In genomic region chr1:159009287-159009686, GRCh38 we compare ENCODE assay signal across 9 cellular contexts.
DNase-seq lines count a peak whose midpoint lies in the region; ATAC-seq and TF ChIP-seq lines count a peak whose summit lies in the region.
"Had no signal": no experiment of that assay in that cellular context is flagged by ENCODE, and none has a peak within 500 bp of the region (broad histone marks: within the 10 kb centered on the region; RNA-seq: fewer than 3 reads in every experiment).

No MANE protein-coding gene starts in this region.

- no peaks in the 10 kb centered on the region for H3K9me3 Mint-ChIP-seq in stimulated activated effector memory CD8-positive, alpha-beta T cell treated with anti-CD3 and anti-CD28 coated beads, Interleukin-12 subunit alpha, Interleukin-12 subunit beta, amount 100 ng/mL, for 72 hours

- H3K4me2 ChIP-seq in SU-DHL-6 (ENCODE audit: low read depth, low read length, poor library complexity, severe bottlenecking), result peak overlapping the region; percentile 97

- TF ChIP-seq CTCF in SU-DHL-6 (IDR thresholded peaks at IDR 0.05; ENCODE audit: insufficient read depth, low read length, poor library complexity, severe bottlenecking), result no peak
- TF ChIP-seq CTCF in fibroblast of pulmonary artery (IDR thresholded peaks at IDR 0.05; ENCODE audit: low read length, missing control alignments), result no peak

- H3K79me2 ChIP-seq in SU-DHL-6 (ENCODE audit: insufficient read depth, low read length), result peaks cover 48% of the 10 kb centered on the region

- H3K27ac ChIP-seq in SU-DHL-6 (ENCODE audit: low read depth, low read length), result peak overlapping the region; percentile 85

- no peaks in the 10 kb centered on the region for H3K9me3 ChIP-seq in SU-DHL-6 (ENCODE audit: insufficient read depth, low read length)

- H3F3A ChIP-seq in SU-DHL-6 (ENCODE audit: insufficient read depth), result peaks cover 34% of the 10 kb centered on the region

- ATAC-seq in GM21390 (IDR thresholded peaks at IDR 0.05; ENCODE audit: unreplicated experiment) (peak; percentile 22), GM21528 (IDR thresholded peaks at IDR 0.05; ENCODE audit: low FRiP score, unreplicated experiment) (no peak)
- ATAC-seq in stimulated activated effector memory CD8-positive, alpha-beta T cell treated with anti-CD3 and anti-CD28 coated beads, Interleukin-12 subunit alpha, Interleukin-12 subunit beta, amount 100 ng/mL, for 72 hours, result peak; percentile 43

- peak overlapping the region; percentile 79 for H3K4me3 ChIP-seq in SU-DHL-6 (ENCODE audit: insufficient read depth, low read length, poor library complexity, severe bottlenecking)
- peak overlapping the region; percentile 72 for H3K4me3 ChIP-seq in fibroblast of pulmonary artery (replicated peaks; ENCODE audit: low read depth, low read length)

- peaks cover 58% of the 10 kb centered on the region for H3K36me3 Mint-ChIP-seq in stimulated activated effector memory CD8-positive, alpha-beta T cell treated with anti-CD3 and anti-CD28 coated beads, Interleukin-12 subunit alpha, Interleukin-12 subunit beta, amount 100 ng/mL, for 72 hours

- peaks cover 60% of the 10 kb centered on the region for H3K4me1 Mint-ChIP-seq in stimulated activated effector memory CD8-positive, alpha-beta T cell treated with anti-CD3 and anti-CD28 coated beads, Interleukin-12 subunit alpha, Interleukin-12 subunit beta, amount 100 ng/mL, for 72 hours

- peak overlapping the region; percentile 98 for H3K27ac Mint-ChIP-seq in stimulated activated effector memory CD8-positive, alpha-beta T cell treated with anti-CD3 and anti-CD28 coated beads, Interleukin-12 subunit alpha, Interleukin-12 subunit beta, amount 100 ng/mL, for 72 hours

- no peaks in the 10 kb centered on the region for H4K20me1 ChIP-seq in SU-DHL-6 (ENCODE audit: low read depth, low read length)

- no peaks in the 10 kb centered on the region for H3K9me2 ChIP-seq in SU-DHL-6 (replicated peaks; ENCODE audit: insufficient read depth, low read length)

- peak overlapping the region; percentile 73 for H3K4me3 Mint-ChIP-seq in stimulated activated effector memory CD8-positive, alpha-beta T cell treated with anti-CD3 and anti-CD28 coated beads, Interleukin-12 subunit alpha, Interleukin-12 subunit beta, amount 100 ng/mL, for 72 hours
- H3K4me3 Mint-ChIP-seq: neural crest cell had no signal

- H3K9ac ChIP-seq in SU-DHL-6 (ENCODE audit: low read length), result peak overlapping the region; percentile 89

- H3K27me3 ChIP-seq in SU-DHL-6 (ENCODE audit: low read length), result no peaks in the 10 kb centered on the region

- H2AFZ ChIP-seq in SU-DHL-6 (ENCODE audit: low read depth, low read length, severe bottlenecking), result peak overlapping the region; percentile 3

- peaks cover 17% of the 10 kb centered on the region for H3K36me3 ChIP-seq in SU-DHL-6 (ENCODE audit: low read length)

- no peak for DNase-seq in fibroblast of pulmonary artery (ENCODE audit: low read depth)
- DNase-seq in stimulated activated effector memory CD8-positive, alpha-beta T cell treated with anti-CD3 and anti-CD28 coated beads, Interleukin-12 subunit alpha, Interleukin-12 subunit beta, amount 100 ng/mL, for 72 hours (ENCODE audit: low spot score in 2 of 2), result no peak
- no peak for DNase-seq in NCI-H526 treated with DMSO at 0.1 percent for 48 hours (lab: John Stamatoyannopoulos, UW)
- no peak for DNase-seq in NCI-H226
- DNase-seq in HuH-7.5 (ENCODE audit: low spot score), result no peak
